In the genomic region with DNA sequence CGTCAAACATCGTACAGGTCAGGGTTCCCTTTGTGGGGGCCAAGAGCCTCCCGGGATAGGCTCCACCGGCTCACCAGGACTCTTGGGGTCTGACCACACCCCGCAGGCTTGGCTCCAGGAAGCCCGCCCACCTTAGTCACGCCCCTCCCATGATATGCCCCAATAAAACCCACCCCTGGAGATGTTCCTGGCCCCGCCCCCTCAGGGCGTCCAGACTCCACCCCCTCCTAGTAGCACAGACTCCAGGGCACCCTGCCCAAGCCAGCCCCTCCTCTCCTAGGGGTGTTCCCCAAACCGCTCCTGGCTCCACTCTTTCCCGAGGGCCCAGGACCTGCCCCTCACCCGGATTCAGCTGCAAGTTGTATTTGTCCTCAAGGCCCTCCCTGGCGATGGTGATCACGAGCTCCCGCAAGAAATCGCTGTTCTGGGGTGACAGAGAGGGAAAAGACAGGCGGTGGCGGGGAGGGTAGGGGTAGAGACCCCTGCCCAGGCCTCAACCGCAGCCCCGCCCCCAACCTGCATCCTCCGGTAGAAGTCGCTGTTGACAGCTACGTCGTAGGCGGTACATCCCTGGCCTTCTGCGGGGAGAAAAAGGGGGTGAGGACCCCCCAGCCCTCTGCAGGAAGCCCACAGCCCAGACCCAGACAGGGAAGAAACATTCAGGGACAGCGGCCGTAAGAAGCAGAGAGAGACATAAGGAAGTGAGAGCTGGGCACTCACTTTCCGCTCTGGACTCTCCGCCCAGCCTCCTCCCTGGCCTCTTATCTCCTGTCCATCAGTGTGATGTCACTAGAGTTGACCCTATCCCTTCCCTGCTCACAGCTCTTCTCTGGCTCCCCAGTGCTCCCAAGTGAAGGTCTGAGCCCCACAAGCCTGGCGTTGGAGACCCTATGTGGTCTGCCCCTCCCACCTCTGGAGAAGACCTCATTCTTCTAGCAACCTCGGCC, we compare ENCODE assay signal across 10 cellular contexts. TPM values are rescaled to one million over a fixed set of nuclear protein-coding genes. Genes with fewer than 3 reads are reported as not detected.
DNase-seq lines count a peak whose midpoint lies in the region; ATAC-seq and TF ChIP-seq lines count a peak whose summit lies in the region.
"Had no signal": no experiment of that assay in that cellular context is flagged by ENCODE, and none has a peak within 500 bp of the region (broad histone marks: within the 10 kb centered on the region; RNA-seq: fewer than 3 reads in every experiment).

No MANE protein-coding gene starts in this region.

- no peak overlapping the region for H2AFZ ChIP-seq in GM23338

- H3K4me1 ChIP-seq in CD4-positive, alpha-beta memory T cell (ENCODE audit: insufficient read depth, low read length): peaks cover 33% of the 10 kb centered on the region
- peaks cover 17% of the 10 kb centered on the region; the same call in 1 of the 2 replicates for H3K4me1 ChIP-seq in GM23338 (ENCODE audit: insufficient read depth)

- no peaks in the 10 kb centered on the region for H3K9me2 ChIP-seq in GM23338 (ENCODE audit: insufficient read depth)

- H3K27me3 Mint-ChIP-seq in CD4-positive, alpha-beta memory T cell: peaks cover 0 to 7% of the 10 kb centered on the region in 2 donors
- peaks cover 48% of the 10 kb centered on the region for H3K27me3 Mint-ChIP-seq in GM23338 (ENCODE audit: insufficient read depth, low read depth, poor library complexity)

- no peak overlapping the region for H3K4me3 ChIP-seq in CD4-positive, alpha-beta memory T cell (ENCODE audit: low read length in 2 of 2)
- H3K4me3 ChIP-seq in GM23338 (peak overlapping the region; percentile 49), WERI-Rb-1 (ENCODE audit: low read depth, low read length) (no peak overlapping the region)

- H3K4me2 ChIP-seq in GM23338: peak overlapping the region; percentile 71

- peaks cover 27% of the 10 kb centered on the region for H3K36me3 ChIP-seq in CD4-positive, alpha-beta memory T cell (ENCODE audit: insufficient read depth, low read length)
- peaks cover 4% of the 10 kb centered on the region; the same call in 1 of the 2 replicates for H3K36me3 ChIP-seq in GM23338 (ENCODE audit: insufficient read depth)
- peaks cover 42% of the 10 kb centered on the region for H3K36me3 ChIP-seq in WERI-Rb-1

- peaks cover 8% of the 10 kb centered on the region; the same call in 1 of the 2 replicates for H4K20me1 ChIP-seq in GM23338 (replicated peaks; ENCODE audit: insufficient read depth)

- H3K27me3 ChIP-seq in CD4-positive, alpha-beta memory T cell (ENCODE audit: insufficient read depth, low read length): no peaks in the 10 kb centered on the region
- no peaks in the 10 kb centered on the region for H3K27me3 ChIP-seq in GM23338 (ENCODE audit: insufficient read depth)
- no peaks in the 10 kb centered on the region for H3K27me3 ChIP-seq in WERI-Rb-1 (ENCODE audit: insufficient read depth, low read depth, severe bottlenecking)

- H3F3A ChIP-seq in GM23338 (replicated peaks; ENCODE audit: low read depth): peaks cover 22% of the 10 kb centered on the region; the same call in 1 of the 2 replicates

- H3K27ac Mint-ChIP-seq in CD4-positive, alpha-beta memory T cell: peak overlapping the region in 4 of 7 donors; percentile 42 to 81 (median 74)
- no peak overlapping the region; the same call in 1 of the 2 replicates for H3K27ac Mint-ChIP-seq in GM23338

- CTCF ChIA-PET in CD4-positive, alpha-beta memory T cell (lab: Charles Lee; ENCODE audit: partially characterized antibody): interaction anchor here (15.5 kb wide), 1 partner anchor 24 kb away, joined by 227 read pairs; a partner anchor contains a TSS

- peak; percentile 9 to 25; a peak in 2 of 4 replicates for TF ChIP-seq CTCF in GM23338 (conservative IDR thresholded peaks at IDR 0.05; ENCODE audit: low read depth in 2 of 2)
- TF ChIP-seq CTCF in WERI-Rb-1 (IDR thresholded peaks at IDR 0.05; ENCODE audit: low read depth, low read length): no peak

- no peak for DNase-seq in CD4-positive, alpha-beta memory T cell
- DNase-seq in GM23338 (ENCODE audit: low spot score) (peak; percentile 97), WERI-Rb-1 (peak; percentile 71), iPS-NIHi7 (ENCODE audit: extremely low spot score) (peak; percentile 66), CD1c-positive myeloid dendritic cell (ENCODE audit: extremely low spot score) (no peak), putamen (ENCODE audit: low spot score) (no peak)
- DNase-seq: activated CD4-positive, alpha-beta T cell treated with anti-CD3 and anti-CD28 coated beads for 4 hours; occipital lobe had no signal

- H3K9me3 Mint-ChIP-seq in CD4-positive, alpha-beta memory T cell: peaks cover 0 to 7% (median 0%) of the 10 kb centered on the region in 8 donors
- peaks cover 6% of the 10 kb centered on the region; the same call in 2 of the 3 replicates for H3K9me3 Mint-ChIP-seq in GM23338

- peaks cover 25 to 48% of the 10 kb centered on the region in 2 donors for H3K36me3 Mint-ChIP-seq in CD4-positive, alpha-beta memory T cell
- peaks cover 54% of the 10 kb centered on the region for H3K36me3 Mint-ChIP-seq in GM23338 (ENCODE audit: low read depth)

- H3K9me3 ChIP-seq in CD4-positive, alpha-beta memory T cell (ENCODE audit: control insufficient read depth in 1 of 2, low read length in 2 of 2): no peaks in the 10 kb centered on the region
- no peaks in the 10 kb centered on the region for H3K9me3 ChIP-seq in WERI-Rb-1 (ENCODE audit: severe bottlenecking)

- H3K79me2 ChIP-seq in GM23338 (replicated peaks; ENCODE audit: insufficient read depth): peaks cover 11% of the 10 kb centered on the region

- POLR2A ChIA-PET in CD4-positive, alpha-beta memory T cell (lab: Charles Lee; ENCODE audit: partially characterized antibody): interaction anchor here (0.9 to 4.8 kb wide), 7 partner anchors 10 to 121 kb away, joined by 3 to 26 read pairs (median 7); a partner anchor contains a TSS

- H3K4me1 Mint-ChIP-seq in CD4-positive, alpha-beta memory T cell: peaks cover 20 to 55% (median 39%) of the 10 kb centered on the region in 4 donors
- H3K4me1 Mint-ChIP-seq in GM23338: peaks cover 23% of the 10 kb centered on the region

- peak; percentile 19 for ATAC-seq in GM23338
- no peak for ATAC-seq in GM18873 (IDR thresholded peaks at IDR 0.05; ENCODE audit: low FRiP score, unreplicated experiment)

- no peak overlapping the region for H3K27ac ChIP-seq in CD4-positive, alpha-beta memory T cell (ENCODE audit: low read depth, low read length)
- H3K27ac ChIP-seq in GM23338 (ENCODE audit: low read depth) (no peak overlapping the region), WERI-Rb-1 (no peak overlapping the region)

- intact Hi-C loops in CD4-positive, alpha-beta memory T cell (cut with micrococcal nuclease): no loop called here

- H3K4me3 Mint-ChIP-seq in CD4-positive, alpha-beta memory T cell: peak overlapping the region in 1 of 8 donors; percentile 35
- H3K4me3 Mint-ChIP-seq in GM23338: peak overlapping the region; percentile 54; the same call in 2 of the 3 replicates

TF ChIP-seq in GM23338, 12 proteins besides CTCF, POLR2A, EP300 and RAD21 (continues in another document):
- TF ChIP-seq, protein P1, sequence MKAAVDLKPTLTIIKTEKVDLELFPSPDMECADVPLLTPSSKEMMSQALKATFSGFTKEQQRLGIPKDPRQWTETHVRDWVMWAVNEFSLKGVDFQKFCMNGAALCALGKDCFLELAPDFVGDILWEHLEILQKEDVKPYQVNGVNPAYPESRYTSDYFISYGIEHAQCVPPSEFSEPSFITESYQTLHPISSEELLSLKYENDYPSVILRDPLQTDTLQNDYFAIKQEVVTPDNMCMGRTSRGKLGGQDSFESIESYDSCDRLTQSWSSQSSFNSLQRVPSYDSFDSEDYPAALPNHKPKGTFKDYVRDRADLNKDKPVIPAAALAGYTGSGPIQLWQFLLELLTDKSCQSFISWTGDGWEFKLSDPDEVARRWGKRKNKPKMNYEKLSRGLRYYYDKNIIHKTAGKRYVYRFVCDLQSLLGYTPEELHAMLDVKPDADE (IDR thresholded peaks at IDR 0.05): no peak
- TF ChIP-seq EZH2 (IDR thresholded peaks at IDR 0.05; ENCODE audit: low read depth, unreplicated experiment) (no peak), POLR2AphosphoS5 (IDR thresholded peaks at IDR 0.05; ENCODE audit: low read depth) (no peak), EZH2phosphoT487 (IDR thresholded peaks at IDR 0.05; ENCODE audit: unreplicated experiment) (no peak), NANOG (IDR thresholded peaks at IDR 0.05; ENCODE audit: borderline replicate concordance) (no peak)

RNA-seq across cellular contexts. Expression of a gene that starts 3.9 kb away (rescaled TPM):
- total RNA-seq in CD4-positive, alpha-beta memory T cell: 100 to 1,000 TPM; 178 to 186 TPM
- polyA plus RNA-seq in CD4-positive, alpha-beta memory T cell: 100 to 1,000 TPM in 1 of 2 donors, 10 to 100 TPM in 1; 87.2 to 124 TPM
- 147 and 164 TPM in 2 replicates for total RNA-seq in GM23338 (2014; rRNA removed; shearing (Covaris generic))
- polyA plus RNA-seq in GM23338 (2016; fragmentation: Nextera tagmentation; extraction: Ambion mirVana): 93.6 and 103 TPM in 2 replicates

RNA-seq across cellular contexts. Expression of a gene that starts 5.3 kb away (rescaled TPM):
- total RNA-seq in CD4-positive, alpha-beta memory T cell: 10 to 100 TPM; 31.6 to 32.6 TPM
- 10 to 100 TPM; 28.4 to 40.1 TPM for polyA plus RNA-seq in CD4-positive, alpha-beta memory T cell
- 57.3 and 62.3 TPM in 2 replicates for total RNA-seq in GM23338 (2014; rRNA removed; shearing (Covaris generic))
- 16.8 and 20.0 TPM in 2 replicates for polyA plus RNA-seq in GM23338 (2016; fragmentation: Nextera tagmentation; extraction: Ambion mirVana)

RNA-seq across cellular contexts. Expression of a gene that starts 6.4 kb away (rescaled TPM):
- total RNA-seq in CD4-positive, alpha-beta memory T cell: under 1 TPM; 0.15 to 0.25 TPM
- not detected for polyA plus RNA-seq in CD4-positive, alpha-beta memory T cell
- total RNA-seq in GM23338 (2014; rRNA removed; shearing (Covaris generic)): 0.90 and 1.6 TPM in 2 replicates
- polyA plus RNA-seq in GM23338 (2016; fragmentation: Nextera tagmentation; extraction: Ambion mirVana): 1.5 TPM in 2 replicates

RNA-seq across cellular contexts. Expression of a gene that starts 22.6 kb away (rescaled TPM):
- total RNA-seq in CD4-positive, alpha-beta memory T cell: not detected
- not detected for polyA plus RNA-seq in CD4-positive, alpha-beta memory T cell
- total RNA-seq in GM23338 (2014; rRNA removed; shearing (Covaris generic)): not detected in 2 replicates
- 1.2 and 1.7 TPM in 2 replicates for polyA plus RNA-seq in GM23338 (2016; fragmentation: Nextera tagmentation; extraction: Ambion mirVana)
- total RNA-seq: chondrocyte, occipital lobe had no signal

RNA-seq across cellular contexts. Expression of a gene that starts 24.5 kb away (rescaled TPM):
- not detected for total RNA-seq in CD4-positive, alpha-beta memory T cell
- polyA plus RNA-seq in CD4-positive, alpha-beta memory T cell: not detected
- total RNA-seq in GM23338 (2014; rRNA removed; shearing (Covaris generic)): not detected in 2 replicates
- polyA plus RNA-seq in GM23338 (2016; fragmentation: Nextera tagmentation; extraction: Ambion mirVana): 1.3 and 1.6 TPM in 2 replicates
- total RNA-seq: chondrocyte, occipital lobe had no signal

Comparison
In these comparisons a context has a peak if more than half of its experiments do, and no peak if none do; other contexts are left out.
1. DNase-seq: peak in GM23338 (single experiment), WERI-Rb-1 (single experiment) and iPS-NIHi7 (single experiment); none in CD4-positive, alpha-beta memory T cell (0 of 5), CD1c-positive myeloid dendritic cell (single experiment) and putamen (single experiment).